Comparison of ENCODE assay signal across 21 cellular contexts in the genomic region with DNA sequence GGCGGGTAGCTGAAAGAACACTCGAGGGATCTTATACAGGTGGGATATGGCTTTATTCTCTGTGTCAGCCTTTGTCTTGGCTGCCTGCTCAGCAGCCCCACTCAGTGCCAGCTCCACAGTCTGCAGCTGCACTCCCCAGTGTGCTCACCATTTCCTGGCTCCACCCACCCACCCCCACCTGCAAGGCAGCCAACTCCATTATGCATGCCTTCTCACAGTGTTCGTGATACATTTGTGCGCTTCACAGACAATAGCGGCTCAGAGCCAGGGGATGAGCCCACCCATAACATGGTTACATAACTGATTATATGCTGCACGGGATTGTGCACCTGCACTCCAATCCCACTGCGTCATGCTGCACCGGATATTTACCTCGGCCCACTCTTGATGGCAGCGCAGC. TPM values are rescaled to one million over a fixed set of nuclear protein-coding genes. Genes with fewer than 3 reads are reported as not detected.
DNase-seq lines count a peak whose midpoint lies in the region; ATAC-seq and TF ChIP-seq lines count a peak whose summit lies in the region.
"Had no signal": no experiment of that assay in that cellular context is flagged by ENCODE, and none has a peak within 500 bp of the region (broad histone marks: within the 10 kb centered on the region; RNA-seq: fewer than 3 reads in every experiment).

No MANE protein-coding gene starts in this region.

- no peak overlapping the region for H3K9ac ChIP-seq in SK-N-SH
- H3K9ac ChIP-seq: KMS-11 had no signal

- H3K36me3 ChIP-seq in brain microvascular endothelial cell (replicated peaks) (no peaks in the 10 kb centered on the region), SK-N-SH (replicated peaks in 1 of 2; ENCODE audit: control insufficient read depth in 1 of 2, insufficient read depth in 2 of 2, low read length in 1 of 2) (no peaks in the 10 kb centered on the region)
- H3K36me3 ChIP-seq: MG63 had no signal

- ATAC-seq in activated CD8-positive, alpha-beta T cell treated with anti-CD3 and anti-CD28 coated beads for 36 hours = no peak
- no peak for ATAC-seq in activated CD8-positive, alpha-beta T cell treated with anti-CD3 and anti-CD28 coated beads, Interleukin-2, amount 10 ng/mL, durations not matched to agents 7 days and 5 days
- ATAC-seq: GM12878, Panc1, SK-N-SH treated with all-trans-retinoic acid at 6 μM for 48 hours had no signal

- WGBS in SK-N-SH (ENCODE audit: low lambda C conversion rate) = 73% methylated on average over 10 of the region's 10 CpGs

- H3F3A ChIP-seq in SK-N-SH (replicated peaks; ENCODE audit: insufficient read depth) = peaks cover 5% of the 10 kb centered on the region

- no peaks in the 10 kb centered on the region for H3K9me3 Mint-ChIP-seq in activated CD8-positive, alpha-beta T cell treated with anti-CD3 and anti-CD28 coated beads for 36 hours
- no peaks in the 10 kb centered on the region for H3K9me3 Mint-ChIP-seq in activated CD8-positive, alpha-beta T cell treated with anti-CD3 and anti-CD28 coated beads, Interleukin-2, amount 10 ng/mL, durations not matched to agents 7 days and 5 days (ENCODE audit: insufficient read depth)

- H3K4me3 Mint-ChIP-seq in activated CD8-positive, alpha-beta T cell treated with anti-CD3 and anti-CD28 coated beads for 36 hours = no peak overlapping the region
- H3K4me3 Mint-ChIP-seq in activated CD8-positive, alpha-beta T cell treated with anti-CD3 and anti-CD28 coated beads, Interleukin-2, amount 10 ng/mL, durations not matched to agents 7 days and 5 days = no peak overlapping the region

- intact Hi-C loops in activated CD8-positive, alpha-beta T cell treated with anti-CD3 and anti-CD28 coated beads for 36 hours (cut with micrococcal nuclease) = no loop called here

- CTCF ChIA-PET in activated CD8-positive, alpha-beta T cell treated with anti-CD3 and anti-CD28 coated beads for 36 hours (lab: Charles Lee) = interaction anchor here (1.0 to 2.4 kb wide), 3 partner anchors 24 to 79 kb away, joined by 3 to 10 read pairs (median 3); no protein-coding TSS in a partner anchor
- CTCF ChIA-PET in activated CD8-positive, alpha-beta T cell treated with anti-CD3 and anti-CD28 coated beads, Interleukin-2, amount 10 ng/mL, durations not matched to agents 7 days and 5 days (lab: Charles Lee) = interaction anchor here (0.9 to 2.8 kb wide), 5 partner anchors 9 to 175 kb away, joined by 3 to 9 read pairs (median 5); a partner anchor contains a TSS
- CTCF ChIA-PET in SK-N-SH (lab: Yijun Ruan, JAX) = interaction anchor here (1.4 to 1.6 kb wide), 2 partner anchors 71 to 76 kb away, joined by 3 to 4 read pairs; no protein-coding TSS in a partner anchor

- no peaks in the 10 kb centered on the region for H3K9me3 ChIP-seq in SK-N-SH
- H3K9me3 ChIP-seq: MG63 had no signal

- no peak overlapping the region for H3K27ac Mint-ChIP-seq in activated CD8-positive, alpha-beta T cell treated with anti-CD3 and anti-CD28 coated beads for 36 hours
- H3K27ac Mint-ChIP-seq in activated CD8-positive, alpha-beta T cell treated with anti-CD3 and anti-CD28 coated beads, Interleukin-2, amount 10 ng/mL, durations not matched to agents 7 days and 5 days = no peak overlapping the region

- no peak for TF ChIP-seq CTCF in activated CD8-positive, alpha-beta T cell treated with anti-CD3 and anti-CD28 coated beads for 36 hours (IDR thresholded peaks at IDR 0.05)
- TF ChIP-seq CTCF in brain microvascular endothelial cell (IDR thresholded peaks at IDR 0.05; ENCODE audit: low read depth, low read length, missing control alignments) (no peak), SK-N-SH (IDR thresholded peaks at IDR 0.05) (no peak)

- POLR2A ChIA-PET in activated CD8-positive, alpha-beta T cell treated with anti-CD3 and anti-CD28 coated beads for 36 hours (lab: Charles Lee) = no interaction called here
- POLR2A ChIA-PET in activated CD8-positive, alpha-beta T cell treated with anti-CD3 and anti-CD28 coated beads, Interleukin-2, amount 10 ng/mL, durations not matched to agents 7 days and 5 days (lab: Charles Lee) = interaction anchor here (0.6 kb wide), 1 partner anchor 177 kb away, joined by 3 read pairs; no protein-coding TSS in a partner anchor
- POLR2A ChIA-PET in SK-N-SH (lab: Yijun Ruan, JAX) = no interaction called here

- no peak for TF ChIP-seq RAD21 in SK-N-SH (IDR thresholded peaks at IDR 0.05; ENCODE audit: low read length)

- in situ Hi-C loops in brain microvascular endothelial cell (cut with HindIII; ENCODE audit: low pct_ligation_motif_present, low sequenced_read_pairs) = no loop called here

- peaks cover 7% of the 10 kb centered on the region for H3K4me1 Mint-ChIP-seq in activated CD8-positive, alpha-beta T cell treated with anti-CD3 and anti-CD28 coated beads for 36 hours (ENCODE audit: low read depth)
- peaks cover 6% of the 10 kb centered on the region for H3K4me1 Mint-ChIP-seq in activated CD8-positive, alpha-beta T cell treated with anti-CD3 and anti-CD28 coated beads, Interleukin-2, amount 10 ng/mL, durations not matched to agents 7 days and 5 days (ENCODE audit: low read depth)

- no peaks in the 10 kb centered on the region for H3K36me3 Mint-ChIP-seq in activated CD8-positive, alpha-beta T cell treated with anti-CD3 and anti-CD28 coated beads for 36 hours (ENCODE audit: low read depth)
- H3K36me3 Mint-ChIP-seq in activated CD8-positive, alpha-beta T cell treated with anti-CD3 and anti-CD28 coated beads, Interleukin-2, amount 10 ng/mL, durations not matched to agents 7 days and 5 days (ENCODE audit: low read depth) = no peaks in the 10 kb centered on the region

- H3K4me1 ChIP-seq in SK-N-SH (ENCODE audit: control insufficient read depth in 1 of 2, insufficient read depth in 2 of 2, low read depth in 1 of 2, low read length in 1 of 2) = no peaks in the 10 kb centered on the region

- no peak overlapping the region for H3K4me3 ChIP-seq in Jurkat, Clone E6-1 (ENCODE audit: low read length)
- H3K4me3 ChIP-seq in brain microvascular endothelial cell (ENCODE audit: low read depth, low read length) (no peak overlapping the region), SK-N-SH (ENCODE audit: low read depth in 2 of 2, low read length in 1 of 2) (no peak overlapping the region)
- H3K4me3 ChIP-seq: GM12878, MG63 had no signal

- H3K27me3 ChIP-seq in brain microvascular endothelial cell (replicated peaks) (no peaks in the 10 kb centered on the region), SK-N-SH (ENCODE audit: insufficient read depth) (no peaks in the 10 kb centered on the region)
- H3K27me3 ChIP-seq: MG63 had no signal

- no peaks in the 10 kb centered on the region for H3K27me3 Mint-ChIP-seq in activated CD8-positive, alpha-beta T cell treated with anti-CD3 and anti-CD28 coated beads for 36 hours
- H3K27me3 Mint-ChIP-seq in activated CD8-positive, alpha-beta T cell treated with anti-CD3 and anti-CD28 coated beads, Interleukin-2, amount 10 ng/mL, durations not matched to agents 7 days and 5 days (ENCODE audit: low read depth) = peaks cover 10% of the 10 kb centered on the region

- no peak overlapping the region for H3K4me2 ChIP-seq in SK-N-SH
- H3K4me2 ChIP-seq: KMS-11 had no signal

- peak; percentile 13 for DNase-seq in activated CD8-positive, alpha-beta T cell treated with anti-CD3 and anti-CD28 coated beads for 36 hours
- no peak for DNase-seq in activated CD8-positive, alpha-beta T cell treated with anti-CD3 and anti-CD28 coated beads, Interleukin-2, amount 10 ng/mL, durations not matched to agents 7 days and 5 days
- peak; percentile 17 for DNase-seq in Jurkat, Clone E6-1 (ENCODE audit: low read depth, low spot score)
- DNase-seq in dermis blood vessel endothelial cell (peak; percentile 82), occipital lobe (lab: John Stamatoyannopoulos, UW) (peak; percentile 12), brain microvascular endothelial cell (no peak), SK-N-SH (no peak), NCI-H1048 (lab: John Stamatoyannopoulos, UW) (no peak)
- DNase-seq: DMS53, MG63, NCI-H2081 treated with DMSO at 0.1 percent for 48 hours, NCI-H345, NCI-H526 treated with DMSO at 0.1 percent for 48 hours, Right ventricle myocardium superior had no signal

- no peak overlapping the region for H3K27ac ChIP-seq in brain microvascular endothelial cell
- H3K27ac ChIP-seq in SK-N-SH (ENCODE audit: low read depth in 2 of 2, low read length in 1 of 2) = no peak overlapping the region
- H3K27ac ChIP-seq: C4-2B, HL-60, KMS-11 had no signal

- H4K20me1 ChIP-seq in SK-N-SH (ENCODE audit: insufficient read depth) = no peaks in the 10 kb centered on the region

- H3K79me2 ChIP-seq in SK-N-SH (ENCODE audit: insufficient read depth) = no peaks in the 10 kb centered on the region

- no peak for TF ChIP-seq EP300 in SK-N-SH (IDR thresholded peaks at IDR 0.05; ENCODE audit: borderline replicate concordance in 1 of 2, low read depth in 1 of 2, low read length in 1 of 2)

- H3K9me2 ChIP-seq in SK-N-SH = no peaks in the 10 kb centered on the region

- H2AFZ ChIP-seq in SK-N-SH (ENCODE audit: low read depth) = no peak overlapping the region

RNA-seq across cellular contexts. Expression of a gene that starts 8.8 kb away (rescaled TPM):
- 10 to 100 TPM; 19.4 to 20.6 TPM for total RNA-seq in activated CD8-positive, alpha-beta T cell treated with anti-CD3 and anti-CD28 coated beads for 36 hours
- total RNA-seq in activated CD8-positive, alpha-beta T cell treated with anti-CD3 and anti-CD28 coated beads, Interleukin-2, amount 10 ng/mL, durations not matched to agents 7 days and 5 days = 10 to 100 TPM; 14.0 to 15.9 TPM
- 27.4 TPM for polyA plus RNA-seq in Jurkat, Clone E6-1 (2012; ENCODE audit: insufficient read depth, insufficient read length)
- total RNA-seq in dermis blood vessel endothelial cell (13.1 and 15.8 TPM in 2 replicates), occipital lobe (44.3 TPM)
- 33.7 and 44.5 TPM in 2 replicates for polyA plus RNA-seq in SK-N-SH (2012; rRNA removed)
- polyA plus RNA-seq in SK-N-SH (2012; cell fraction: cytosol; rRNA removed) = 49.8 and 57.9 TPM in 2 replicates
- polyA plus RNA-seq in SK-N-SH (2012; cell fraction: nucleus; rRNA removed) = 8.0 and 16.6 TPM in 2 replicates

RNA-seq across cellular contexts. Expression of a gene that starts 30.1 kb away (rescaled TPM):
- total RNA-seq in activated CD8-positive, alpha-beta T cell treated with anti-CD3 and anti-CD28 coated beads for 36 hours = not detected
- total RNA-seq in activated CD8-positive, alpha-beta T cell treated with anti-CD3 and anti-CD28 coated beads, Interleukin-2, amount 10 ng/mL, durations not matched to agents 7 days and 5 days = not detected
- polyA plus RNA-seq in Jurkat, Clone E6-1 (2012; ENCODE audit: insufficient read depth, insufficient read length) = not detected
- total RNA-seq in dermis blood vessel endothelial cell (not detected in 2 replicates), occipital lobe (not detected)
- not detected in 2 replicates for polyA plus RNA-seq in SK-N-SH (2012; rRNA removed)
- not detected in 2 replicates for polyA plus RNA-seq in SK-N-SH (2012; cell fraction: cytosol; rRNA removed)
- polyA plus RNA-seq in SK-N-SH (2012; cell fraction: nucleus; rRNA removed) = not detected in 2 replicates
- total RNA-seq: A172, GM12878, Right ventricle myocardium superior had no signal
- polyA plus RNA-seq: GM12878 had no signal

RNA-seq across cellular contexts. Expression of a gene that starts 33.2 kb away (rescaled TPM):
- total RNA-seq in activated CD8-positive, alpha-beta T cell treated with anti-CD3 and anti-CD28 coated beads for 36 hours = 10 to 100 TPM; 69.4 to 78.4 TPM
- total RNA-seq in activated CD8-positive, alpha-beta T cell treated with anti-CD3 and anti-CD28 coated beads, Interleukin-2, amount 10 ng/mL, durations not matched to agents 7 days and 5 days = 10 to 100 TPM; 37.7 to 37.9 TPM
- polyA plus RNA-seq in Jurkat, Clone E6-1 (2012; ENCODE audit: insufficient read depth, insufficient read length) = 95.9 TPM
- total RNA-seq in dermis blood vessel endothelial cell = 18.2 and 18.9 TPM in 2 replicates
- 9.4 TPM for total RNA-seq in occipital lobe
- polyA plus RNA-seq in SK-N-SH (2012; rRNA removed) = 9.2 and 11.2 TPM in 2 replicates
- polyA plus RNA-seq in SK-N-SH (2012; cell fraction: cytosol; rRNA removed) = 14.6 and 22.8 TPM in 2 replicates
- polyA plus RNA-seq in SK-N-SH (2012; cell fraction: nucleus; rRNA removed) = 3.8 and 6.4 TPM in 2 replicates

RNA-seq across cellular contexts. Expression of a gene that starts 33.3 kb away (rescaled TPM):
- 1 to 10 TPM; 4.8 to 6.3 TPM for total RNA-seq in activated CD8-positive, alpha-beta T cell treated with anti-CD3 and anti-CD28 coated beads for 36 hours
- total RNA-seq in activated CD8-positive, alpha-beta T cell treated with anti-CD3 and anti-CD28 coated beads, Interleukin-2, amount 10 ng/mL, durations not matched to agents 7 days and 5 days = 1 to 10 TPM; 5.2 to 6.4 TPM
- 7.5 TPM for polyA plus RNA-seq in Jurkat, Clone E6-1 (2012; ENCODE audit: insufficient read depth, insufficient read length)
- total RNA-seq in dermis blood vessel endothelial cell (4.0 and 4.1 TPM in 2 replicates), occipital lobe (8.4 TPM)
- polyA plus RNA-seq in SK-N-SH (2012; rRNA removed) = 3.1 and 3.7 TPM in 2 replicates
- 2.8 and 3.6 TPM in 2 replicates for polyA plus RNA-seq in SK-N-SH (2012; cell fraction: cytosol; rRNA removed)
- polyA plus RNA-seq in SK-N-SH (2012; cell fraction: nucleus; rRNA removed) = 10.8 and 11.8 TPM in 2 replicates

Comparison
In these comparisons a context has a peak if more than half of its experiments do, and no peak if none do; other contexts are left out.
1. DNase-seq: peak in activated CD8-positive, alpha-beta T cell treated with anti-CD3 and anti-CD28 coated beads for 36 hours (single experiment), Jurkat, Clone E6-1 (single experiment), dermis blood vessel endothelial cell (single experiment) and occipital lobe (single experiment); none in activated CD8-positive, alpha-beta T cell treated with anti-CD3 and anti-CD28 coated beads, Interleukin-2, amount 10 ng/mL, durations not matched to agents 7 days and 5 days (single experiment), brain microvascular endothelial cell (single experiment), SK-N-SH (single experiment) and NCI-H1048 (single experiment).